ENCODE assay signal across 2 cellular contexts in the genomic region with DNA sequence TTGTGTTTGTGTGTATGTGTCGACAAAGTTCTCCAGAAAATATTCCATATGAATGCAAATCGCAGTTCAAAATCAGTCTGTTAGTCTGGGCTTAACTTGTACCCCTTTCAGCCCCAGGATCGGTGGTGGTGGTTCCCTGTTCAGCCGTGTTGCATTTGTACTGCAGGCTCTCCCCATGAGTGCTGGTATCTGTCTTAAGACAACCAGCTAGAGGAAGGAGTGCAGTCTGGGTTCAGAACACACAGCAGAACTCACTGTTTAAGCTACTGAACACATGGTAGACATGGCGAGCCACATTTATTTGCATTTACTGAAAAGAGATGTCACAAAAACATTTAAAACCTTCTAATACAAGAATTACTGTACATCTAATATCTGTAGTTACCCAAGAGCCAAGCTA.
A peak's percentile ranks its signal among the peaks of the same experiment; 100 is the strongest.
TF ChIP-seq lines count a peak whose summit lies in the region.

No MANE protein-coding gene starts in this region.

TF ChIP-seq in HEK293, 187 proteins besides CTCF, POLR2A, EP300 and RAD21:
- no peak for TF ChIP-seq KLF10 (tag by site-specific recombination; IDR thresholded peaks at IDR 0.05)
- TF ChIP-seq ZNF707 (tag by site-specific recombination; IDR thresholded peaks at IDR 0.05), result no peak
- TF ChIP-seq ZNF266 (tag by site-specific recombination; IDR thresholded peaks at IDR 0.05; ENCODE audit: low read depth), result no peak
- no peak for TF ChIP-seq SP3 (tag by site-specific recombination; IDR thresholded peaks at IDR 0.05)
- 0 out of 2 replicates have a peak, but pooled peaks have one; percentile 33 for TF ChIP-seq ZNF600 (tag by site-specific recombination; IDR thresholded peaks at IDR 0.05)
- TF ChIP-seq, protein P1, sequence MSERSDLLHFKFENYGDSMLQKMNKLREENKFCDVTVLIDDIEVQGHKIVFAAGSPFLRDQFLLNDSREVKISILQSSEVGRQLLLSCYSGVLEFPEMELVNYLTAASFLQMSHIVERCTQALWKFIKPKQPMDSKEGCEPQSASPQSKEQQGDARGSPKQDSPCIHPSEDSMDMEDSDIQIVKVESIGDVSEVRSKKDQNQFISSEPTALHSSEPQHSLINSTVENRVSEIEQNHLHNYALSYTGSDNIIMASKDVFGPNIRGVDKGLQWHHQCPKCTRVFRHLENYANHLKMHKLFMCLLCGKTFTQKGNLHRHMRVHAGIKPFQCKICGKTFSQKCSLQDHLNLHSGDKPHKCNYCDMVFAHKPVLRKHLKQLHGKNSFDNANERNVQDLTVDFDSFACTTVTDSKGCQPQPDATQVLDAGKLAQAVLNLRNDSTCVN (tag by site-specific recombination; optimal IDR thresholded peaks at IDR 0.05), result no peak
- no peak for TF ChIP-seq FEZF1 (tag by site-specific recombination; IDR thresholded peaks at IDR 0.05)

TF ChIP-seq in GM12878, 131 proteins besides CTCF, POLR2A, EP300 and RAD21:
- TF ChIP-seq, protein P2, sequence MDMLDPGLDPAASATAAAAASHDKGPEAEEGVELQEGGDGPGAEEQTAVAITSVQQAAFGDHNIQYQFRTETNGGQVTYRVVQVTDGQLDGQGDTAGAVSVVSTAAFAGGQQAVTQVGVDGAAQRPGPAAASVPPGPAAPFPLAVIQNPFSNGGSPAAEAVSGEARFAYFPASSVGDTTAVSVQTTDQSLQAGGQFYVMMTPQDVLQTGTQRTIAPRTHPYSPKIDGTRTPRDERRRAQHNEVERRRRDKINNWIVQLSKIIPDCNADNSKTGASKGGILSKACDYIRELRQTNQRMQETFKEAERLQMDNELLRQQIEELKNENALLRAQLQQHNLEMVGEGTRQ (IDR thresholded peaks at IDR 0.05; ENCODE audit: borderline replicate concordance, low read depth, low read length), result no peak
- no peak for TF ChIP-seq HCFC1 (IDR thresholded peaks at IDR 0.05; ENCODE audit: low read length)
- no peak for TF ChIP-seq GATAD2B (conservative IDR thresholded peaks at IDR 0.05; ENCODE audit: low read depth)
- TF ChIP-seq STAT3 (IDR thresholded peaks at IDR 0.05; ENCODE audit: low read depth, low read length), result no peak
- no peak for TF ChIP-seq NR2C1 (IDR thresholded peaks at IDR 0.05)
